Comparison of ENCODE assay signal across 1 cellular context in genomic region chr5:96934695-96935555, GRCh38.
A peak's percentile ranks its signal among the peaks of the same experiment; 100 is the strongest.
TF ChIP-seq lines count a peak whose summit lies in the region.

No MANE protein-coding gene starts in this region.

TF ChIP-seq in K562, 482 proteins besides CTCF, POLR2A, EP300 and RAD21 (continued from another document and continues in another):
- TF ChIP-seq BCLAF1 (IDR thresholded peaks at IDR 0.05; ENCODE audit: borderline replicate concordance in 1 of 2, control insufficient read depth in 1 of 2, low read depth in 2 of 2, low read length in 1 of 2) (0 out of 4 replicates have a peak, but pooled peaks of 1 of the 2 experiments have one; percentile 67), ATF3 (IDR thresholded peaks at IDR 0.05) (peak; percentile 7; the same call in 1 of the 2 replicates), ATF3 (CRISPR knock-in tag; conservative IDR thresholded peaks at IDR 0.05) (0 out of 2 replicates have a peak, but pooled peaks have one; percentile 4), NCOA6 (IDR thresholded peaks at IDR 0.05) (no peak), ZNF444 (CRISPR knock-in tag; IDR thresholded peaks at IDR 0.05) (no peak), PYGO2 (tag; IDR thresholded peaks at IDR 0.05) (no peak), FOXA3 (CRISPR knock-in tag; conservative IDR thresholded peaks at IDR 0.05 in 1 of 2, IDR thresholded peaks at IDR 0.05 in 1 of 2) (peak; percentile 96 to 97), CUX1 (CRISPR knock-in tag; IDR thresholded peaks at IDR 0.05) (no peak), CC2D1A (IDR thresholded peaks at IDR 0.05) (no peak), HNRNPK (IDR thresholded peaks at IDR 0.05; ENCODE audit: low read depth, low read length, poor library complexity, severe bottlenecking) (peak; percentile 71), NUFIP1 (IDR thresholded peaks at IDR 0.05; ENCODE audit: partially characterized antibody) (peak; percentile 80), CEBPG (CRISPR knock-in tag; IDR thresholded peaks at IDR 0.05) (no peak), CEBPG (tag; conservative IDR thresholded peaks at IDR 0.05 in 1 of 2, IDR thresholded peaks at IDR 0.05 in 1 of 2) (no peak), MXI1 (IDR thresholded peaks at IDR 0.05; ENCODE audit: low read depth, low read length) (peak; percentile 12; the same call in 1 of the 2 replicates), ESRRA (IDR thresholded peaks at IDR 0.05; ENCODE audit: borderline replicate concordance, low read depth) (peak; percentile 88; the same call in 1 of the 2 replicates), TAF9B (IDR thresholded peaks at IDR 0.05; ENCODE audit: partially characterized antibody) (peak; percentile 85), ZNF277 (CRISPR knock-in tag; IDR thresholded peaks at IDR 0.05; ENCODE audit: borderline replicate concordance) (no peak), TSHZ1 (CRISPR knock-in tag; IDR thresholded peaks at IDR 0.05) (no peak), HLTF (IDR thresholded peaks at IDR 0.05) (no peak; the same call in 1 of the 2 replicates), RCOR1 (IDR thresholded peaks at IDR 0.05; ENCODE audit: borderline replicate concordance in 1 of 2, low read depth in 2 of 2, low read length in 2 of 2) (peak; percentile 11 to 40; a peak in 2 of 4 replicates), TCF7 (IDR thresholded peaks at IDR 0.05; ENCODE audit: borderline replicate concordance) (0 out of 2 replicates have a peak, but pooled peaks have one; percentile 26), BDP1 (IDR thresholded peaks at IDR 0.05; ENCODE audit: insufficient read depth, insufficient read length) (no peak), NCOR1 (IDR thresholded peaks at IDR 0.05) (no peak), YY1 (IDR thresholded peaks at IDR 0.05; ENCODE audit: borderline replicate concordance in 1 of 3, control insufficient read depth in 1 of 3, extremely low read depth in 1 of 3, insufficient read depth in 3 of 3, insufficient read length in 1 of 3, insufficient replicate concordance in 2 of 3, low read depth in 1 of 3, low read length in 2 of 3) (peak; percentile 42 to 89 (median 83)), ATF7 (IDR thresholded peaks at IDR 0.05) (peak; percentile 73), MXD1 (CRISPR knock-in tag; IDR thresholded peaks at IDR 0.05; ENCODE audit: borderline replicate concordance, poor library complexity, severe bottlenecking) (no peak), RFX7 (CRISPR knock-in tag; IDR thresholded peaks at IDR 0.05) (no peak), NR3C1 (CRISPR knock-in tag; IDR thresholded peaks at IDR 0.05) (0 out of 2 replicates have a peak, but pooled peaks have one; percentile 41), SRSF7 (optimal IDR thresholded peaks at IDR 0.05; ENCODE audit: low read depth, low read length) (no peak), MCM2 (IDR thresholded peaks at IDR 0.05; ENCODE audit: low read depth) (no peak), ERF (CRISPR knock-in tag; IDR thresholded peaks at IDR 0.05) (no peak; the same call in none of the 2 replicates), ZFP30 (CRISPR knock-in tag; IDR thresholded peaks at IDR 0.05; ENCODE audit: borderline replicate concordance) (no peak), MTF1 (CRISPR knock-in tag; IDR thresholded peaks at IDR 0.05; ENCODE audit: borderline replicate concordance) (no peak), MYNN (IDR thresholded peaks at IDR 0.05) (peak; percentile 68), MYNN (CRISPR knock-in tag; IDR thresholded peaks at IDR 0.05) (no peak), ILK (tag; IDR thresholded peaks at IDR 0.05; ENCODE audit: borderline replicate concordance, low read depth) (no peak), ZKSCAN1 (IDR thresholded peaks at IDR 0.05; ENCODE audit: low read depth, low read length) (no peak; the same call in none of the 2 replicates), YBX1 (IDR thresholded peaks at IDR 0.05) (no peak), ZNF766 (CRISPR knock-in tag; conservative IDR thresholded peaks at IDR 0.05) (peak; percentile 14; the same call in 1 of the 2 replicates), MTA3 (IDR thresholded peaks at IDR 0.05; ENCODE audit: borderline replicate concordance) (peak; percentile 70; the same call in 1 of the 2 replicates), ELK1 (CRISPR knock-in tag; IDR thresholded peaks at IDR 0.05) (no peak), GATAD2B (IDR thresholded peaks at IDR 0.05; ENCODE audit: borderline replicate concordance) (peak; percentile 62), ZNF785 (CRISPR knock-in tag; IDR thresholded peaks at IDR 0.05) (no peak), ZNF699 (CRISPR knock-in tag; IDR thresholded peaks at IDR 0.05; ENCODE audit: insufficient replicate concordance) (no peak), PHTF2 (CRISPR knock-in tag; IDR thresholded peaks at IDR 0.05) (no peak), KDM5B (IDR thresholded peaks at IDR 0.05; ENCODE audit: insufficient replicate concordance, low read depth, low read length) (peak; percentile 84), FOXM1 (IDR thresholded peaks at IDR 0.05; ENCODE audit: low read depth) (peak; percentile 47; the same call in 1 of the 2 replicates), FOXM1 (CRISPR knock-in tag; IDR thresholded peaks at IDR 0.05; ENCODE audit: low read depth) (no peak), SMAD3 (CRISPR knock-in tag; conservative IDR thresholded peaks at IDR 0.05) (no peak), ZBTB7A (IDR thresholded peaks at IDR 0.05; ENCODE audit: borderline replicate concordance, control insufficient read depth, low read depth, low read length) (peak; percentile 90), SIN3A (IDR thresholded peaks at IDR 0.05; ENCODE audit: borderline replicate concordance in 2 of 2, control insufficient read depth in 1 of 2, low read depth in 2 of 2, low read length in 2 of 2) (peak in 1 of 2 experiments; percentile 53; a peak in 2 of 4 replicates), ZKSCAN3 (CRISPR knock-in tag; IDR thresholded peaks at IDR 0.05) (no peak), SRSF1 (IDR thresholded peaks at IDR 0.05; ENCODE audit: low read depth, low read length) (no peak; the same call in 1 of the 2 replicates), CBFB (CRISPR knock-in tag; IDR thresholded peaks at IDR 0.05) (no peak), HDAC3 (IDR thresholded peaks at IDR 0.05; ENCODE audit: borderline replicate concordance, partially characterized antibody) (peak; percentile 76), DLX4 (CRISPR knock-in tag; IDR thresholded peaks at IDR 0.05) (no peak), ZNF165 (CRISPR knock-in tag; IDR thresholded peaks at IDR 0.05; ENCODE audit: borderline replicate concordance) (no peak)
